In genomic region chr17:47868134-47868533, GRCh38 we compare ENCODE assay signal across 22 cellular contexts. TPM values are rescaled to one million over a fixed set of nuclear protein-coding genes. Genes with fewer than 3 reads are reported as not detected.
"Had no signal": no experiment of that assay in that cellular context is flagged by ENCODE, and none has a peak within 500 bp of the region (broad histone marks: within the 10 kb centered on the region; RNA-seq: fewer than 3 reads in every experiment).

No MANE protein-coding gene starts in this region.

- FAIRE-seq: endometrium, frontal cortex had no signal

- H3K4me3 ChIP-seq: heart left ventricle, lung, psoas muscle, right lobe of liver, spleen, tibial artery had no signal

- H3K27me3 ChIP-seq: right lobe of liver had no signal

- H3K36me3 ChIP-seq: heart left ventricle, neutrophil, right lobe of liver, spleen, tibial artery had no signal

- DNase-seq: effector memory CD4-positive, alpha-beta T cell; hippocampal formation; left colon; left ventricle myocardium superior; mesenchymal stem cell; naive B cell; nephron progenitor cell; psoas muscle; retina; right lobe of liver; spleen; stimulated activated CD4-positive, alpha-beta T cell treated with anti-CD3 and anti-CD28 coated beads, Interleukin-15, amount 100 ng/mL, for 24 hours; stimulated activated CD4-positive, alpha-beta T cell treated with anti-CD3 and anti-CD28 coated beads, Interleukin-1b, Interleukin-23, amount 100 ng/mL, for 48 hours; stimulated activated CD4-positive, alpha-beta T cell treated with anti-CD3 and anti-CD28 coated beads, Interleukin-4, amount 100 ng/mL, for 24 hours; tibial artery had no signal

RNA-seq across cellular contexts. Expression of gene SP6, which starts 17.2 kb away (rescaled TPM):
- total RNA-seq: frontal cortex had no signal

RNA-seq across cellular contexts. Expression of gene LRRC46, which starts 36.7 kb away (rescaled TPM):
- total RNA-seq: frontal cortex, glomerular endothelial cell, left ventricle myocardium superior, osteoblast had no signal
